ENCODE assay signal across 10 cellular contexts in genomic region chr7:44104880-44105771, GRCh38. TPM values are rescaled to one million over a fixed set of nuclear protein-coding genes. Genes with fewer than 3 reads are reported as not detected.
DNase-seq lines count a peak whose midpoint lies in the region; ATAC-seq, FAIRE-seq and TF ChIP-seq lines count a peak whose summit lies in the region.
"Had no signal": no experiment of that assay in that cellular context is flagged by ENCODE, and none has a peak within 500 bp of the region (broad histone marks: within the 10 kb centered on the region; RNA-seq: fewer than 3 reads in every experiment).

No MANE protein-coding gene starts in this region.

- CTCF ChIA-PET in HepG2 (lab: Yijun Ruan, JAX; ENCODE audit: low intra/inter-chr PET ratio, low total read pairs), result no interaction called here

- H3K27ac ChIP-seq in KOPT-K1 (ENCODE audit: low read depth, low read length, poor library complexity, severe bottlenecking), result peak overlapping the region; percentile 100
- H3K27ac ChIP-seq in cingulate gyrus (ENCODE audit: low read depth, low read length), result peak overlapping the region; percentile 80
- H3K27ac ChIP-seq in HepG2 (ENCODE audit: extremely low read length, insufficient read depth, low read length), result no peak overlapping the region
- H3K27ac ChIP-seq in suprapubic skin, result peak overlapping the region; percentile 92

- TF ChIP-seq POLR2A in HepG2 (IDR thresholded peaks at IDR 0.05; ENCODE audit: insufficient read depth in 1 of 2, low read depth in 2 of 2, low read length in 2 of 2), result no peak
- TF ChIP-seq POLR2A in suprapubic skin (IDR thresholded peaks at IDR 0.05), result no peak

- TF ChIP-seq EP300 in HepG2 (IDR thresholded peaks at IDR 0.05; ENCODE audit: low read depth in 2 of 2, low read length in 2 of 2) (no peak), HepG2 (CRISPR knock-in tag; IDR thresholded peaks at IDR 0.05; ENCODE audit: borderline replicate concordance) (no peak), suprapubic skin (IDR thresholded peaks at IDR 0.05) (no peak)

- no peaks in the 10 kb centered on the region for H4K20me1 ChIP-seq in HepG2 (ENCODE audit: insufficient read depth, low read length)

- BruUV-seq in HepG2 (replicated peaks; lab: Mats Ljungman, UMichigan), result no TSS peak

- no peak overlapping the region for H3K9ac ChIP-seq in HepG2 (ENCODE audit: insufficient read depth, low read depth, low read length)

- in situ Hi-C loops in HepG2 (cut with HindIII; ENCODE audit: extremely low pct_ligation_motif_present, low pct_unique_long_range_greater_than_20kb), result no loop called here
- in situ Hi-C loops in HAP-1 (cut with MboI; ENCODE audit: low sequenced_read_pairs), result no loop called here

- ATAC-seq in HepG2 (no peak), GM19328 (IDR thresholded peaks at IDR 0.05; ENCODE audit: unreplicated experiment) (no peak), GM18517 (IDR thresholded peaks at IDR 0.05; ENCODE audit: unreplicated experiment) (no peak)
- ATAC-seq: HCT116 had no signal

- intact Hi-C loops in HepG2 (cut with micrococcal nuclease; ENCODE audit: unreplicated experiment), result no loop called here

- DNase-seq in AG20443 (ENCODE audit: low spot score) (peak; percentile 73), HepG2 (ENCODE audit: low spot score) (no peak), suprapubic skin (ENCODE audit: low spot score in 2 of 2) (no peak), HAP-1 (ENCODE audit: low spot score in 2 of 2) (no peak)

- H3K4me1 ChIP-seq in HepG2 (ENCODE audit: insufficient read depth, low read length) (peaks cover 30% of the 10 kb centered on the region), suprapubic skin (peaks cover 54% of the 10 kb centered on the region), HAP-1 (no peaks in the 10 kb centered on the region)

- POLR2A ChIA-PET in HepG2 (lab: Yijun Ruan, JAX), result no interaction called here

- H3K36me3 ChIP-seq in KOPT-K1 (ENCODE audit: insufficient read depth, low read length), result peaks cover 54% of the 10 kb centered on the region
- H3K36me3 ChIP-seq in HepG2 (replicated peaks in 1 of 2; ENCODE audit: control insufficient read depth in 1 of 2, insufficient read depth in 2 of 2, low read length in 2 of 2), result no peaks in the 10 kb centered on the region
- peaks cover 21% of the 10 kb centered on the region for H3K36me3 ChIP-seq in suprapubic skin
- H3K36me3 ChIP-seq in HAP-1 (replicated peaks), result no peaks in the 10 kb centered on the region

- FAIRE-seq in HepG2 (lab: Jason Lieb, UNC), result no peak

- H2AFZ ChIP-seq in HepG2 (ENCODE audit: low read length), result no peak overlapping the region

- TF ChIP-seq RAD21 in HepG2 (CRISPR knock-in tag; IDR thresholded peaks at IDR 0.05), result no peak

- no peaks in the 10 kb centered on the region for H3K79me2 ChIP-seq in HepG2 (ENCODE audit: insufficient read depth, low read length)

- TF ChIP-seq CTCF in HepG2 (CRISPR knock-in tag; IDR thresholded peaks at IDR 0.05), result no peak
- TF ChIP-seq CTCF in suprapubic skin (IDR thresholded peaks at IDR 0.05), result no peak

- H3K27me3 ChIP-seq in HepG2 (ENCODE audit: control insufficient read depth in 1 of 2, insufficient read depth in 2 of 2, low read length in 2 of 2) (peaks cover 10 to 46% of the 10 kb centered on the region in 2 experiments; a peak in 4 of 5 replicates), suprapubic skin (peaks cover 6% of the 10 kb centered on the region), HAP-1 (ENCODE audit: low read depth) (no peaks in the 10 kb centered on the region)

- H3K9me3 ChIP-seq in KOPT-K1 (ENCODE audit: insufficient read depth, low read length, poor library complexity, severe bottlenecking), result no peaks in the 10 kb centered on the region
- no peaks in the 10 kb centered on the region for H3K9me3 ChIP-seq in HepG2 (ENCODE audit: low read length)
- no peaks in the 10 kb centered on the region for H3K9me3 ChIP-seq in suprapubic skin
- H3K9me3 ChIP-seq in HAP-1, result no peaks in the 10 kb centered on the region

- no peak overlapping the region for H3K4me2 ChIP-seq in HepG2 (ENCODE audit: low read depth, low read length)

- H3K4me3 ChIP-seq in HepG2 (replicated peaks in 1 of 3; ENCODE audit: insufficient read depth in 1 of 3, low read depth in 2 of 3, low read length in 3 of 3) (no peak overlapping the region), suprapubic skin (peak overlapping the region; percentile 51), HAP-1 (no peak overlapping the region)

- 53% methylated on average over 12 of the region's 26 CpGs for WGBS in HepG2 (ENCODE audit: low lambda C conversion rate)
- WGBS in suprapubic skin, result 22% methylated on average over 18 of the region's 26 CpGs

RNA-seq across cellular contexts. Expression of gene AEBP1, which starts 1.0 kb away (rescaled TPM):
- total RNA-seq in HepG2 (2016; rRNA removed; fragmentation: Illumina TruSeq; extraction: Trizol) (0.22 TPM in 1 of 2 replicates, not detected in the other), suprapubic skin (10 to 100 TPM; 24.3 to 74.0 (median 43.3) TPM)
- not detected in 2 replicates for total RNA-seq in HepG2 (2016; cell fraction: cytosol; rRNA removed; fragmentation: Illumina TruSeq; extraction: Trizol; ENCODE audit: low read depth)
- 0.04 TPM in 1 of 2 replicates, not detected in the other for total RNA-seq in HepG2 (2016; cell fraction: insoluble cytoplasmic fraction; rRNA removed; fragmentation: Illumina TruSeq; extraction: Trizol)
- total RNA-seq in HepG2 (2016; cell fraction: membrane; rRNA removed; fragmentation: Illumina TruSeq; extraction: Trizol), result not detected in 2 replicates
- total RNA-seq in HepG2 (2016; cell fraction: nucleus; rRNA removed; fragmentation: Illumina TruSeq; extraction: Trizol), result not detected in 2 replicates
- polyA plus RNA-seq in HepG2 (2011; rRNA removed), result 0.55 and 0.81 TPM in 2 replicates
- polyA plus RNA-seq in HepG2 (2011; cell fraction: cytosol; rRNA removed), result 0.15 and 0.27 TPM in 2 replicates
- 6.7 and 6.8 TPM in 2 replicates for polyA plus RNA-seq in HepG2 (2011; cell fraction: nucleus; rRNA removed)
- polyA plus RNA-seq in HepG2 (2012), result 0.96 and 1.3 TPM in 2 replicates
- not detected in 2 replicates for polyA plus RNA-seq in HepG2 (2016; cell fraction: cytosol; fragmentation: Illumina TruSeq; extraction: Trizol; ENCODE audit: low read depth)
- not detected in 2 replicates for polyA plus RNA-seq in HepG2 (2016; cell fraction: insoluble cytoplasmic fraction; fragmentation: Illumina TruSeq; extraction: Trizol; ENCODE audit: low read depth)
- polyA plus RNA-seq in HepG2 (2016; cell fraction: membrane; fragmentation: Illumina TruSeq; extraction: Trizol; ENCODE audit: low read depth), result not detected in 2 replicates
- polyA plus RNA-seq in HepG2 (2016; cell fraction: nucleus; fragmentation: Illumina TruSeq; extraction: Trizol; ENCODE audit: insufficient read depth, low read depth), result 0.29 and 0.89 TPM in 2 replicates
- polyA minus RNA-seq in HepG2 (2011; rRNA and poly(A)+ RNA removed; ENCODE audit: low replicate concordance), result 0.14 TPM in 1 of 2 replicates, not detected in the other
- 0.18 and 0.79 TPM in 2 replicates for polyA minus RNA-seq in HepG2 (2011; cell fraction: cytosol; rRNA and poly(A)+ RNA removed)
- polyA minus RNA-seq in HepG2 (2011; cell fraction: nucleus; rRNA and poly(A)+ RNA removed), result 0.37 and 0.64 TPM in 2 replicates

RNA-seq across cellular contexts. Expression of gene POLD2, which starts 18.2 kb away (rescaled TPM):
- total RNA-seq in HepG2 (2016; rRNA removed; fragmentation: Illumina TruSeq; extraction: Trizol) (87.6 and 98.8 TPM in 2 replicates), suprapubic skin (10 to 100 TPM; 58.7 to 80.5 (median 66.1) TPM)
- 118 and 152 TPM in 2 replicates for total RNA-seq in HepG2 (2016; cell fraction: cytosol; rRNA removed; fragmentation: Illumina TruSeq; extraction: Trizol; ENCODE audit: low read depth)
- 74.7 and 95.4 TPM in 2 replicates for total RNA-seq in HepG2 (2016; cell fraction: insoluble cytoplasmic fraction; rRNA removed; fragmentation: Illumina TruSeq; extraction: Trizol)
- 139 and 187 TPM in 2 replicates for total RNA-seq in HepG2 (2016; cell fraction: membrane; rRNA removed; fragmentation: Illumina TruSeq; extraction: Trizol)
- total RNA-seq in HepG2 (2016; cell fraction: nucleus; rRNA removed; fragmentation: Illumina TruSeq; extraction: Trizol), result 49.1 and 55.1 TPM in 2 replicates
- 86.7 and 95.1 TPM in 2 replicates for polyA plus RNA-seq in HepG2 (2011; rRNA removed)
- polyA plus RNA-seq in HepG2 (2011; cell fraction: cytosol; rRNA removed), result 65.5 and 120 TPM in 2 replicates
- polyA plus RNA-seq in HepG2 (2011; cell fraction: nucleus; rRNA removed), result 88.2 and 88.7 TPM in 2 replicates
- 64.0 and 65.2 TPM in 2 replicates for polyA plus RNA-seq in HepG2 (2012)
- 134 and 181 TPM in 2 replicates for polyA plus RNA-seq in HepG2 (2016; cell fraction: cytosol; fragmentation: Illumina TruSeq; extraction: Trizol; ENCODE audit: low read depth)
- polyA plus RNA-seq in HepG2 (2016; cell fraction: insoluble cytoplasmic fraction; fragmentation: Illumina TruSeq; extraction: Trizol; ENCODE audit: low read depth), result 104 and 131 TPM in 2 replicates
- polyA plus RNA-seq in HepG2 (2016; cell fraction: membrane; fragmentation: Illumina TruSeq; extraction: Trizol; ENCODE audit: low read depth), result 176 and 207 TPM in 2 replicates
- 104 and 121 TPM in 2 replicates for polyA plus RNA-seq in HepG2 (2016; cell fraction: nucleus; fragmentation: Illumina TruSeq; extraction: Trizol; ENCODE audit: insufficient read depth, low read depth)
- 82.4 and 267 TPM in 2 replicates for polyA minus RNA-seq in HepG2 (2011; rRNA and poly(A)+ RNA removed; ENCODE audit: low replicate concordance)
- 16.1 and 23.4 TPM in 2 replicates for polyA minus RNA-seq in HepG2 (2011; cell fraction: cytosol; rRNA and poly(A)+ RNA removed)
- 22.9 TPM in 2 replicates for polyA minus RNA-seq in HepG2 (2011; cell fraction: nucleus; rRNA and poly(A)+ RNA removed)

RNA-seq across cellular contexts. Expression of gene POLM, which starts 22.8 kb away (rescaled TPM):
- total RNA-seq in HepG2 (2016; rRNA removed; fragmentation: Illumina TruSeq; extraction: Trizol), result 2.4 and 5.2 TPM in 2 replicates
- 1.4 and 2.1 TPM in 2 replicates for total RNA-seq in HepG2 (2016; cell fraction: cytosol; rRNA removed; fragmentation: Illumina TruSeq; extraction: Trizol; ENCODE audit: low read depth)
- total RNA-seq in HepG2 (2016; cell fraction: insoluble cytoplasmic fraction; rRNA removed; fragmentation: Illumina TruSeq; extraction: Trizol), result 2.6 and 4.6 TPM in 2 replicates
- total RNA-seq in HepG2 (2016; cell fraction: membrane; rRNA removed; fragmentation: Illumina TruSeq; extraction: Trizol), result 2.7 and 2.8 TPM in 2 replicates
- 7.3 and 9.5 TPM in 2 replicates for total RNA-seq in HepG2 (2016; cell fraction: nucleus; rRNA removed; fragmentation: Illumina TruSeq; extraction: Trizol)
- 5.4 and 6.6 TPM in 2 replicates for polyA plus RNA-seq in HepG2 (2011; rRNA removed)
- polyA plus RNA-seq in HepG2 (2011; cell fraction: cytosol; rRNA removed), result 2.2 and 3.1 TPM in 2 replicates
- polyA plus RNA-seq in HepG2 (2011; cell fraction: nucleus; rRNA removed), result 30.4 and 31.3 TPM in 2 replicates
- polyA plus RNA-seq in HepG2 (2012), result 4.0 and 4.2 TPM in 2 replicates
- polyA plus RNA-seq in HepG2 (2016; cell fraction: cytosol; fragmentation: Illumina TruSeq; extraction: Trizol; ENCODE audit: low read depth), result 1.0 and 1.4 TPM in 2 replicates
- polyA plus RNA-seq in HepG2 (2016; cell fraction: insoluble cytoplasmic fraction; fragmentation: Illumina TruSeq; extraction: Trizol; ENCODE audit: low read depth), result 1.9 and 2.4 TPM in 2 replicates
- polyA plus RNA-seq in HepG2 (2016; cell fraction: membrane; fragmentation: Illumina TruSeq; extraction: Trizol; ENCODE audit: low read depth), result 1.9 and 2.2 TPM in 2 replicates
- 20.1 and 20.6 TPM in 2 replicates for polyA plus RNA-seq in HepG2 (2016; cell fraction: nucleus; fragmentation: Illumina TruSeq; extraction: Trizol; ENCODE audit: insufficient read depth, low read depth)
- polyA minus RNA-seq in HepG2 (2011; rRNA and poly(A)+ RNA removed; ENCODE audit: low replicate concordance), result 11.8 and 14.8 TPM in 2 replicates
- polyA minus RNA-seq in HepG2 (2011; cell fraction: cytosol; rRNA and poly(A)+ RNA removed), result 3.9 and 5.2 TPM in 2 replicates
- polyA minus RNA-seq in HepG2 (2011; cell fraction: nucleus; rRNA and poly(A)+ RNA removed), result 17.9 and 18.9 TPM in 2 replicates
- 10 to 100 TPM; 38.0 to 77.6 (median 56.9) TPM for total RNA-seq in suprapubic skin

RNA-seq across cellular contexts. Expression of gene MYL7, which starts 36.0 kb away (rescaled TPM):
- total RNA-seq in HepG2 (2016; rRNA removed; fragmentation: Illumina TruSeq; extraction: Trizol) (1.7 and 1.8 TPM in 2 replicates), suprapubic skin (not detected)
- total RNA-seq in HepG2 (2016; cell fraction: cytosol; rRNA removed; fragmentation: Illumina TruSeq; extraction: Trizol; ENCODE audit: low read depth), result 0.62 TPM in 1 of 2 replicates, not detected in the other
- 0.56 and 1.0 TPM in 2 replicates for total RNA-seq in HepG2 (2016; cell fraction: insoluble cytoplasmic fraction; rRNA removed; fragmentation: Illumina TruSeq; extraction: Trizol)
- 0.34 TPM in 1 of 2 replicates, not detected in the other for total RNA-seq in HepG2 (2016; cell fraction: membrane; rRNA removed; fragmentation: Illumina TruSeq; extraction: Trizol)
- total RNA-seq in HepG2 (2016; cell fraction: nucleus; rRNA removed; fragmentation: Illumina TruSeq; extraction: Trizol), result not detected in 2 replicates
- not detected in 2 replicates for polyA plus RNA-seq in HepG2 (2011; rRNA removed)
- polyA plus RNA-seq in HepG2 (2011; cell fraction: cytosol; rRNA removed), result 0.18 TPM in 1 of 2 replicates, not detected in the other
- 1.1 TPM in 1 of 2 replicates, not detected in the other for polyA plus RNA-seq in HepG2 (2011; cell fraction: nucleus; rRNA removed)
- polyA plus RNA-seq in HepG2 (2012), result not detected in 2 replicates
- 0.51 TPM in 1 of 2 replicates, not detected in the other for polyA plus RNA-seq in HepG2 (2016; cell fraction: cytosol; fragmentation: Illumina TruSeq; extraction: Trizol; ENCODE audit: low read depth)
- 1.1 and 2.1 TPM in 2 replicates for polyA plus RNA-seq in HepG2 (2016; cell fraction: insoluble cytoplasmic fraction; fragmentation: Illumina TruSeq; extraction: Trizol; ENCODE audit: low read depth)
- polyA plus RNA-seq in HepG2 (2016; cell fraction: membrane; fragmentation: Illumina TruSeq; extraction: Trizol; ENCODE audit: low read depth), result not detected in 2 replicates
- not detected in 2 replicates for polyA plus RNA-seq in HepG2 (2016; cell fraction: nucleus; fragmentation: Illumina TruSeq; extraction: Trizol; ENCODE audit: insufficient read depth, low read depth)
- not detected in 2 replicates for polyA minus RNA-seq in HepG2 (2011; rRNA and poly(A)+ RNA removed; ENCODE audit: low replicate concordance)
- not detected in 2 replicates for polyA minus RNA-seq in HepG2 (2011; cell fraction: cytosol; rRNA and poly(A)+ RNA removed)
- not detected in 2 replicates for polyA minus RNA-seq in HepG2 (2011; cell fraction: nucleus; rRNA and poly(A)+ RNA removed)
- total RNA-seq: lung microvascular endothelial cell had no signal

RNA-seq across cellular contexts. Expression of gene PGAM2, which starts 39.8 kb away (rescaled TPM):
- total RNA-seq in HepG2 (2016; rRNA removed; fragmentation: Illumina TruSeq; extraction: Trizol) (0.22 TPM in 1 of 2 replicates, not detected in the other), suprapubic skin (1 to 10 TPM in 2 of 4 donors, not detected in 2; 2.3 to 5.0 TPM)
- total RNA-seq in HepG2 (2016; cell fraction: cytosol; rRNA removed; fragmentation: Illumina TruSeq; extraction: Trizol; ENCODE audit: low read depth), result not detected in 2 replicates
- not detected in 2 replicates for total RNA-seq in HepG2 (2016; cell fraction: insoluble cytoplasmic fraction; rRNA removed; fragmentation: Illumina TruSeq; extraction: Trizol)
- total RNA-seq in HepG2 (2016; cell fraction: membrane; rRNA removed; fragmentation: Illumina TruSeq; extraction: Trizol), result not detected in 2 replicates
- not detected in 2 replicates for total RNA-seq in HepG2 (2016; cell fraction: nucleus; rRNA removed; fragmentation: Illumina TruSeq; extraction: Trizol)
- 0.18 TPM in 1 of 2 replicates, not detected in the other for polyA plus RNA-seq in HepG2 (2011; rRNA removed)
- polyA plus RNA-seq in HepG2 (2011; cell fraction: cytosol; rRNA removed), result 0.13 TPM in 1 of 2 replicates, not detected in the other
- 1.5 and 1.9 TPM in 2 replicates for polyA plus RNA-seq in HepG2 (2011; cell fraction: nucleus; rRNA removed)
- polyA plus RNA-seq in HepG2 (2012), result 0.35 and 0.49 TPM in 2 replicates
- polyA plus RNA-seq in HepG2 (2016; cell fraction: cytosol; fragmentation: Illumina TruSeq; extraction: Trizol; ENCODE audit: low read depth), result not detected in 2 replicates
- not detected in 2 replicates for polyA plus RNA-seq in HepG2 (2016; cell fraction: insoluble cytoplasmic fraction; fragmentation: Illumina TruSeq; extraction: Trizol; ENCODE audit: low read depth)
- polyA plus RNA-seq in HepG2 (2016; cell fraction: membrane; fragmentation: Illumina TruSeq; extraction: Trizol; ENCODE audit: low read depth), result not detected in 2 replicates
- polyA plus RNA-seq in HepG2 (2016; cell fraction: nucleus; fragmentation: Illumina TruSeq; extraction: Trizol; ENCODE audit: insufficient read depth, low read depth), result not detected in 2 replicates
- 0.19 and 0.24 TPM in 2 replicates for polyA minus RNA-seq in HepG2 (2011; rRNA and poly(A)+ RNA removed; ENCODE audit: low replicate concordance)
- polyA minus RNA-seq in HepG2 (2011; cell fraction: cytosol; rRNA and poly(A)+ RNA removed), result not detected in 2 replicates
- polyA minus RNA-seq in HepG2 (2011; cell fraction: nucleus; rRNA and poly(A)+ RNA removed), result 0.62 and 0.90 TPM in 2 replicates

Comparison
In these comparisons a context has a peak if more than half of its experiments do, and no peak if none do; other contexts are left out.
1. RNA of gene AEBP1, which starts 1.0 kb away (total RNA-seq): 24.3 to 74.0 TPM in suprapubic skin; 0.04 to 0.22 TPM in HepG2; every median in the first group is over 10 times any median in the second.